13 cellular contexts compared by ENCODE assay signal in genomic region chr3:141788750-141789149, GRCh38. TPM values are rescaled to one million over a fixed set of nuclear protein-coding genes. Genes with fewer than 3 reads are reported as not detected.
"Had no signal": no experiment of that assay in that cellular context is flagged by ENCODE, and none has a peak within 500 bp of the region (broad histone marks: within the 10 kb centered on the region; RNA-seq: fewer than 3 reads in every experiment).

No MANE protein-coding gene starts in this region.

RNA-seq across cellular contexts. Expression of gene GRK7, which starts 25.5 kb away (rescaled TPM):
- total RNA-seq: activated B cell treated with CpG ODN at 0.5 μM for 24 hours; activated CD4-positive, alpha-beta memory T cell treated with anti-CD3 and anti-CD28 coated beads for 36 hours; activated CD4-positive, alpha-beta T cell treated with anti-CD3 and anti-CD28 coated beads, Interleukin-2, amount 10 ng/mL, durations not matched to agents 24 days and 14 days; activated naive CD4-positive, alpha-beta T cell treated with anti-CD3 and anti-CD28 coated beads for 36 hours; activated naive CD4-positive, alpha-beta T cell treated with anti-CD3 and anti-CD28 coated beads, Interleukin-2, amount 50 U/mL, for 72 hours; activated naive CD8-positive, alpha-beta T cell treated with anti-CD3 and anti-CD28 coated beads for 36 hours; activated T-cell treated with anti-CD3 and anti-CD28 coated beads, Interleukin-2, amount 50 U/mL, for 4 hours; activated T-cell treated with anti-CD3 and anti-CD28 coated beads, Interleukin-2, amount 50 U/mL, for 72 hours; activated T-helper 1 cell treated with anti-CD3 and anti-CD28 coated beads, Interleukin-12 subunit alpha, Interleukin-12 subunit beta, Interleukin-2, Interleukin-4 antibody, amounts not matched to agents 30 ng/mL and 10 ng/mL and 1 ng/mL, durations not matched to agents 14 hours and 24 hours and 36 hours; astrocyte; body of pancreas; chondrocyte had no signal
- polyA plus RNA-seq: aorta had no signal
